Comparison of ENCODE assay signal across 20 cellular contexts in the genomic region with DNA sequence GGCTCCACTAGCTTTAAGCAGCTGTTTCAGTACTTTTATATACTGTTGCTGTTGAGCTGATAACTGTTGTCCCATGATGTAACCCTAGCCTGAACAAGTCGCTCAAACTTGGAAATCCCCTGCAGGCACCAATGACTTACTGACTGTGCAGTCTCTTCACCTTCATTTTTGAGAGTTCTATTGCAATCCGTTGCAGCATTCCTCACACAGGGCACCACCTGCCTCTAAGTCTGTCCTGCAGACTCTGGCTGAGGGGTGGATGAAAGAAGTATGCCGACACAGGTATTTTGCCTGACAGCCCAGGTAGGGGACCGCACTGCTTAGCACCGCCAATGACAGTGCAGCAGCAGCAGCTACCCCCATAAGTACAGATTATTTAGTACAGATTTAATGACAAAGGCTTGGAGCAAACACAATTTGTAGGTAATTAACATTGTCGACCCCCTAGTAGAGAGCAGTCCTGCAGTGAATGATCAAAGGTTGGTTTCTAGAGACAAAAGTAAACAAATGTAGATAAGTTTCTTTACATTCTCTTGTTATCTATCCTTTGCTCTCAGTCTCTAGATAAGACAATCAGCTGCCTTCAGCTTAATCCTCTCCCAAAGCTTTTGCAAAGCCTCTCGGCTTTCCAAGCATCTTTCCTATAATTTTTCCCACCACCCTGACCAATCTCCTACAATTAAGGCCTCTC.
"Had no signal": no experiment of that assay in that cellular context is flagged by ENCODE, and none has a peak within 500 bp of the region (broad histone marks: within the 10 kb centered on the region; RNA-seq: fewer than 3 reads in every experiment).

No MANE protein-coding gene starts in this region.

- FAIRE-seq: endothelial cell of umbilical vein, keratinocyte had no signal

- H3K27me3 Mint-ChIP-seq: activated CD4-positive, alpha-beta T cell treated with anti-CD3 and anti-CD28 coated beads, Interleukin-2, amount 10 ng/mL, durations not matched to agents 7 days and 5 days; dendritic cell treated with granulocyte-macrophage colony-stimulating factor and Interleukin-4, amounts not matched to agents 40 ng/mL and 50 ng/mL, for 4 days; natural killer cell treated with Interleukin-12 subunit alpha and Interleukin-12 subunit beta and Interleukin-15 and Interleukin-18, amount 100 ng/mL, for 72 hours; stimulated activated naive B cell treated with anti-CD40 and anti-IgM and Interleukin-4, amounts not matched to agents 10 μg/mL and 1 μg/mL and 100 μg/mL, for 72 hours; T-cell had no signal

- H3K4me1 ChIP-seq: adrenal gland, esophagus squamous epithelium, lower lobe of right lung, sigmoid colon, upper lobe of right lung had no signal

- DNase-seq: activated CD4-positive, alpha-beta T cell treated with anti-CD3 and anti-CD28 coated beads, Interleukin-2, amount 10 ng/mL, durations not matched to agents 7 days and 5 days; activated CD8-positive, alpha-beta memory T cell treated with anti-CD3 and anti-CD28 coated beads, Interleukin-2, amount 50 U/mL, for 4 hours; activated CD8-positive, alpha-beta T cell treated with anti-CD3 and anti-CD28 coated beads, Interleukin-2, amount 10 ng/mL, durations not matched to agents 7 days and 5 days; activated effector memory CD4-positive, alpha-beta T cell treated with anti-CD3 and anti-CD28 coated beads, Interleukin-2, amount 50 U/mL, for 16 hours; activated T-cell treated with anti-CD3 and anti-CD28 coated beads, Interleukin-2, amount 50 U/mL, for 48 hours; adrenal gland; effector CD8-positive, alpha-beta T cell; esophagus squamous epithelium; lower lobe of right lung; sigmoid colon; stimulated activated naive B cell treated with anti-CD40 and anti-IgM and Interleukin-4, amounts not matched to agents 10 μg/mL and 1 μg/mL and 100 μg/mL, for 72 hours; T-cell; upper lobe of right lung had no signal

- H3K27ac Mint-ChIP-seq: activated CD4-positive, alpha-beta T cell treated with anti-CD3 and anti-CD28 coated beads, Interleukin-2, amount 10 ng/mL, durations not matched to agents 7 days and 5 days; activated CD8-positive, alpha-beta T cell treated with anti-CD3 and anti-CD28 coated beads, Interleukin-2, amount 10 ng/mL, durations not matched to agents 7 days and 5 days; activated naive CD4-positive, alpha-beta T cell treated with anti-CD3 and anti-CD28 coated beads, Interleukin-2, amount 50 U/mL, for 72 hours; dendritic cell treated with granulocyte-macrophage colony-stimulating factor and Interleukin-4, amounts not matched to agents 40 ng/mL and 50 ng/mL, for 4 days; mesothelial cell of epicardium; natural killer cell treated with Interleukin-12 subunit alpha and Interleukin-12 subunit beta and Interleukin-15 and Interleukin-18, amount 100 ng/mL, for 72 hours; stimulated activated naive B cell treated with anti-CD40 and anti-IgM and Interleukin-4, amounts not matched to agents 10 μg/mL and 1 μg/mL and 100 μg/mL, for 72 hours; T-cell had no signal

- H3K36me3 ChIP-seq: adrenal gland, esophagus squamous epithelium, lower lobe of right lung, sigmoid colon, thoracic aorta, upper lobe of right lung had no signal

- H3K27me3 ChIP-seq: adrenal gland, esophagus squamous epithelium, sigmoid colon, upper lobe of right lung had no signal

- H3K36me3 Mint-ChIP-seq: activated naive CD4-positive, alpha-beta T cell treated with anti-CD3 and anti-CD28 coated beads, Interleukin-2, amount 50 U/mL, for 72 hours; mesothelial cell of epicardium; stimulated activated naive B cell treated with anti-CD40 and anti-IgM and Interleukin-4, amounts not matched to agents 10 μg/mL and 1 μg/mL and 100 μg/mL, for 72 hours; T-cell had no signal

- H3K9me3 ChIP-seq: adrenal gland, esophagus squamous epithelium, lower lobe of right lung, thoracic aorta, upper lobe of right lung had no signal

- H3K4me1 Mint-ChIP-seq: activated CD4-positive, alpha-beta T cell treated with anti-CD3 and anti-CD28 coated beads, Interleukin-2, amount 10 ng/mL, durations not matched to agents 7 days and 5 days; mesothelial cell of epicardium; stimulated activated naive B cell treated with anti-CD40 and anti-IgM and Interleukin-4, amounts not matched to agents 10 μg/mL and 1 μg/mL and 100 μg/mL, for 72 hours; T-cell had no signal

- H3K4me3 ChIP-seq: adrenal gland, esophagus squamous epithelium, lower lobe of right lung, sigmoid colon, thoracic aorta, upper lobe of right lung had no signal

- H3K27ac ChIP-seq: adrenal gland, esophagus squamous epithelium, lower lobe of right lung, sigmoid colon, thoracic aorta, upper lobe of right lung had no signal

- H3K4me3 Mint-ChIP-seq: activated CD4-positive, alpha-beta T cell treated with anti-CD3 and anti-CD28 coated beads, Interleukin-2, amount 10 ng/mL, durations not matched to agents 7 days and 5 days; activated CD8-positive, alpha-beta T cell treated with anti-CD3 and anti-CD28 coated beads, Interleukin-2, amount 10 ng/mL, durations not matched to agents 7 days and 5 days; dendritic cell treated with granulocyte-macrophage colony-stimulating factor and Interleukin-4, amounts not matched to agents 40 ng/mL and 50 ng/mL, for 4 days; mesothelial cell of epicardium; natural killer cell treated with Interleukin-12 subunit alpha and Interleukin-12 subunit beta and Interleukin-15 and Interleukin-18, amount 100 ng/mL, for 72 hours; stimulated activated naive B cell treated with anti-CD40 and anti-IgM and Interleukin-4, amounts not matched to agents 10 μg/mL and 1 μg/mL and 100 μg/mL, for 72 hours; T-cell had no signal
